Comparison of ENCODE assay signal across 21 cellular contexts in the genomic region with DNA sequence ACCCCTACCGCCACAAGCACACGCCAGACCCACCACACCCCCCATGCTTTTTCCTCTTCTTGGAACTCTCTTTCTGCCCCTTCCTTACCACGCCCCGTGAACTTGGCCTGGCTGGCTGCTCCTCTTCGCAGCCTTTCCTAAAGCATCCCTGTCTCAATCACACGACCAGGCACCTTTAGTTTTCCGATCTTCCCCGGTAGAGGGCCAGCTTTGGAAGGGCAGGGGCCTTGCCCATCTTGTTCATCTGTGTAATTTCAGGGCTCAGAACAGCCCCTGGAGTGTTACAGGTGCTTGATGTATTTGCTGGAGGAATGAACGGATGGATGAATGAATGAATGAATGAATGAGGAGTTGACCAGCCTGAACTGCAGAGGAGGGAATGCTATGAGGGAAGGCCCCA. TPM values are rescaled to one million over a fixed set of nuclear protein-coding genes. Genes with fewer than 3 reads are reported as not detected.
DNase-seq lines count a peak whose midpoint lies in the region; ATAC-seq, FAIRE-seq and TF ChIP-seq lines count a peak whose summit lies in the region.
"Had no signal": no experiment of that assay in that cellular context is flagged by ENCODE, and none has a peak within 500 bp of the region (broad histone marks: within the 10 kb centered on the region; RNA-seq: fewer than 3 reads in every experiment).

No MANE protein-coding gene starts in this region.

- ATAC-seq in gastrocnemius medialis (no peak), HG03565 (IDR thresholded peaks at IDR 0.05; ENCODE audit: unreplicated experiment) (no peak)
- ATAC-seq: GM12878 had no signal

- in situ Hi-C loops in gastrocnemius medialis (cut with MboI; ENCODE audit: low sequenced_read_pairs in 4 of 4): loop anchor here in 1 of 4 donors (25.0 kb wide), 1 partner anchor 636 kb away; a partner anchor contains a TSS

- H3K36me3 ChIP-seq in gastrocnemius medialis: no peaks in the 10 kb centered on the region
- H3K36me3 ChIP-seq in suprapubic skin: no peaks in the 10 kb centered on the region
- H3K36me3 ChIP-seq: SJCRH30 had no signal

- no peak overlapping the region for H3K4me2 ChIP-seq in H9 (ENCODE audit: insufficient read depth, insufficient read length, low read length)

- 0 out of 4 replicates have a peak, but pooled peaks cover 0 to 3% of the 10 kb centered on the region in 2 experiments for H3K4me1 Mint-ChIP-seq in H9

- H3K79me1 ChIP-seq in H9 (ENCODE audit: insufficient read depth, low read depth, low read length, poor library complexity, severe bottlenecking): no peaks in the 10 kb centered on the region

- no peaks in the 10 kb centered on the region for H3K79me2 ChIP-seq in H9 (ENCODE audit: insufficient read depth, low read length)

- H2BK5ac ChIP-seq in H9 (ENCODE audit: insufficient read length, low read length): no peak overlapping the region

- H3K27me3 Mint-ChIP-seq in H9 (ENCODE audit: low read depth): peaks cover 10% of the 10 kb centered on the region

- H3K27ac Mint-ChIP-seq in H9: peak overlapping the region in 1 of 3 experiments; percentile 49; a peak in 1 of 7 replicates
- H3K27ac Mint-ChIP-seq: CD4-positive, CD25-positive, alpha-beta regulatory T cell had no signal

- intact Hi-C loops in gastrocnemius medialis (cut with DNase I; ENCODE audit: low total_unique reads): no loop called here

- no peak overlapping the region for H2BK20ac ChIP-seq in H9 (ENCODE audit: low read depth, low read length, poor library complexity, severe bottlenecking)

- FAIRE-seq in D721Med (lab: Jason Lieb, UNC): no peak
- FAIRE-seq: GM12878, HTR-8/SVneo had no signal

- no peak overlapping the region for H2BK120ac ChIP-seq in H9 (ENCODE audit: low read depth, low read length, poor library complexity, severe bottlenecking)

- DNase-seq in H9 (no peak), SHP77 treated with DMSO at 0.1 percent for 48 hours (lab: John Stamatoyannopoulos, UW) (peak; percentile 32), gastrocnemius medialis (no peak), suprapubic skin (ENCODE audit: low spot score in 2 of 2) (no peak), D721Med (ENCODE audit: insufficient read length, low spot score) (no peak)
- DNase-seq: CD4-positive, CD25-positive, alpha-beta regulatory T cell; DND-41; HCEC 1CT; IMR-90; NCI-H1105; NCI-H146; NCI-H2029 treated with DMSO at 0.1 percent for 48 hours; NCI-H226; NCI-H510A treated with DMSO at 0.1 percent for 48 hours; NCI-H748 treated with DMSO at 0.1 percent for 48 hours; SJCRH30 had no signal

- H3K4me3 Mint-ChIP-seq in H9: no peak overlapping the region
- H3K4me3 Mint-ChIP-seq: CD4-positive, CD25-positive, alpha-beta regulatory T cell had no signal

- TF ChIP-seq POLR2A in gastrocnemius medialis (IDR thresholded peaks at IDR 0.05) (no peak), suprapubic skin (IDR thresholded peaks at IDR 0.05) (no peak)

- H3K18ac ChIP-seq in H9 (ENCODE audit: insufficient read length, low read depth, low read length): no peak overlapping the region

- no peak overlapping the region for H4K8ac ChIP-seq in H9 (replicated peaks; ENCODE audit: insufficient read length, low read depth, low read length)

- no peak overlapping the region for H3K9ac ChIP-seq in H9 (ENCODE audit: extremely low read depth, insufficient read length, low read length)

- no peak overlapping the region for H2AFZ ChIP-seq in H9 (ENCODE audit: low read length)

- H3K27me3 ChIP-seq in H9 (ENCODE audit: insufficient read depth, low read length) (peaks cover 3% of the 10 kb centered on the region; the same call in 1 of the 2 replicates), gastrocnemius medialis (no peaks in the 10 kb centered on the region), suprapubic skin (peaks cover 16% of the 10 kb centered on the region)

- no peak overlapping the region for H2AK5ac ChIP-seq in H9 (ENCODE audit: insufficient read length, low read length)

- H4K20me1 ChIP-seq in H9 (ENCODE audit: control insufficient read depth, insufficient read depth, insufficient read length): peaks cover 4% of the 10 kb centered on the region

- no peak overlapping the region for H4K5ac ChIP-seq in H9 (ENCODE audit: insufficient read length, low read depth, low read length)

- no peaks in the 10 kb centered on the region for H3K9me3 Mint-ChIP-seq in H9

- H3K4me3 ChIP-seq in gastrocnemius medialis (no peak overlapping the region), suprapubic skin (no peak overlapping the region)
- H3K4me3 ChIP-seq: GM12878, SJCRH30 had no signal

- H3K4me1 ChIP-seq in H9 (ENCODE audit: insufficient read depth, low read length) (no peaks in the 10 kb centered on the region), gastrocnemius medialis (peaks cover 0 to 4% of the 10 kb centered on the region in 2 donors), suprapubic skin (no peaks in the 10 kb centered on the region)
- H3K4me1 ChIP-seq: SJCRH30 had no signal

- no peak overlapping the region for H4K91ac ChIP-seq in H9 (ENCODE audit: insufficient read length, low read depth, low read length)

- H3K56ac ChIP-seq in H9 (ENCODE audit: insufficient read length, low read depth, low read length): no peak overlapping the region

- H3K4ac ChIP-seq in H9 (ENCODE audit: low read depth, low read length): no peak overlapping the region

- H3K36me3 Mint-ChIP-seq in H9 (ENCODE audit: insufficient read depth in 1 of 3, low read depth in 3 of 3): no peaks in the 10 kb centered on the region
- H3K36me3 Mint-ChIP-seq: CD4-positive, CD25-positive, alpha-beta regulatory T cell had no signal

- no peak overlapping the region for H3T11ph ChIP-seq in H9 (ENCODE audit: low read length)

- H3K14ac ChIP-seq in H9 (ENCODE audit: insufficient read depth, low read length): no peak overlapping the region

- H2BK15ac ChIP-seq in H9 (ENCODE audit: low read depth, low read length): no peak overlapping the region

- H3K23ac ChIP-seq in H9 (ENCODE audit: insufficient read length, low read depth, low read length): no peak overlapping the region

- TF ChIP-seq CTCF in H9 (conservative IDR thresholded peaks at IDR 0.05) (peak; percentile 29; the same call in 2 of the 3 replicates), gastrocnemius medialis (IDR thresholded peaks at IDR 0.05 in 4 of 5, conservative IDR thresholded peaks at IDR 0.05 in 1 of 5) (no peak), suprapubic skin (IDR thresholded peaks at IDR 0.05) (no peak), D721Med (IDR thresholded peaks at IDR 0.05; ENCODE audit: insufficient read depth, missing control alignments) (no peak)

- H2BK12ac ChIP-seq in H9 (ENCODE audit: insufficient read length, low read depth, low read length): no peak overlapping the region

- no peaks in the 10 kb centered on the region for H3K9me3 ChIP-seq in H9 (ENCODE audit: control insufficient read depth, low read depth, low read length)
- H3K9me3 ChIP-seq in gastrocnemius medialis: no peaks in the 10 kb centered on the region
- H3K9me3 ChIP-seq in suprapubic skin: no peaks in the 10 kb centered on the region
- H3K9me3 ChIP-seq: SJCRH30 had no signal

- TF ChIP-seq EP300 in suprapubic skin (IDR thresholded peaks at IDR 0.05): no peak

- no peaks in the 10 kb centered on the region for H3K23me2 ChIP-seq in H9 (ENCODE audit: insufficient read length, low read depth, low read length, poor library complexity, severe bottlenecking)

- no peak overlapping the region for H3K27ac ChIP-seq in H9 (ENCODE audit: insufficient read length, low read depth, low read length)
- H3K27ac ChIP-seq in cingulate gyrus (ENCODE audit: low read depth, low read length): peak overlapping the region; percentile 79
- H3K27ac ChIP-seq in gastrocnemius medialis: peak overlapping the region in 3 of 4 donors; percentile 19 to 38 (median 25)
- no peak overlapping the region for H3K27ac ChIP-seq in suprapubic skin
- H3K27ac ChIP-seq: RWPE1, SJCRH30 had no signal

- WGBS in H9 (ENCODE audit: extremely low coverage, insufficient read length, low lambda C conversion rate): no CpG with 5 or more reads among the region's 9 CpGs
- WGBS in suprapubic skin: 89% methylated on average over 9 of the region's 9 CpGs

RNA-seq across cellular contexts. Expression of a gene that starts 3.7 kb away (rescaled TPM):
- not detected in 2 replicates for total RNA-seq in H9 (2021)
- not detected for total RNA-seq in gastrocnemius medialis
- total RNA-seq in suprapubic skin: not detected
- total RNA-seq: CD4-positive, CD25-positive, alpha-beta regulatory T cell; GM12878; IMR-90; SJCRH30 had no signal

RNA-seq across cellular contexts. Expression of a gene that starts 45.9 kb away (rescaled TPM):
- total RNA-seq in H9 (2021) (1.3 and 1.6 TPM in 2 replicates), gastrocnemius medialis (100 to 1,000 TPM in 1 of 4 donors, 10 to 100 TPM in 3; 70.3 to 120 (median 82.8) TPM), suprapubic skin (1 to 10 TPM; 3.6 to 6.5 (median 4.5) TPM)

Comparison
In these comparisons a context has a peak if more than half of its experiments do, and no peak if none do; other contexts are left out.
1. H3K27ac ChIP-seq: peak in cingulate gyrus (single experiment) and gastrocnemius medialis (3 of 4); none in H9 (single experiment) and suprapubic skin (single experiment).
2. RNA of a gene that starts 45.9 kb away (total RNA-seq): 70.3 to 120 TPM in gastrocnemius medialis; 3.6 to 6.5 TPM in suprapubic skin and 1.3 to 1.6 TPM in H9; every median in the first group is over 4 times any median in the second.